16 cellular contexts compared by ENCODE assay signal in genomic region chr6:144678844-144679243, GRCh38.
DNase-seq lines count a peak whose midpoint lies in the region; ATAC-seq, FAIRE-seq and TF ChIP-seq lines count a peak whose summit lies in the region.
"Had no signal": no experiment of that assay in that cellular context is flagged by ENCODE, and none has a peak within 500 bp of the region (broad histone marks: within the 10 kb centered on the region; RNA-seq: fewer than 3 reads in every experiment).

No MANE protein-coding gene starts in this region.

- H3K4me1 Mint-ChIP-seq in astrocyte (ENCODE audit: low read depth, unreplicated experiment) = peaks cover 9% of the 10 kb centered on the region

- H3K36me3 ChIP-seq in heart left ventricle = peaks cover 0 to 10% (median 0%) of the 10 kb centered on the region in 9 donors
- no peaks in the 10 kb centered on the region for H3K36me3 ChIP-seq in astrocyte (ENCODE audit: insufficient read depth, low read length)
- peaks cover 0 to 17% of the 10 kb centered on the region in 2 donors for H3K36me3 ChIP-seq in left lung
- no peaks in the 10 kb centered on the region for H3K36me3 ChIP-seq in tibial artery
- no peaks in the 10 kb centered on the region for H3K36me3 ChIP-seq in testis (ENCODE audit: low read depth, missing control alignments)
- H3K36me3 ChIP-seq: uterus had no signal

- H3K27ac ChIP-seq in heart left ventricle = peak overlapping the region in 1 of 12 donors; percentile 42
- H3K27ac ChIP-seq in astrocyte (ENCODE audit: low read depth, low read length) = no peak overlapping the region
- peak overlapping the region in 1 of 2 donors; percentile 43 for H3K27ac ChIP-seq in left lung
- H3K27ac ChIP-seq in tibial artery = peak overlapping the region; percentile 32 to 45
- H3K27ac ChIP-seq in coronary artery = no peak overlapping the region
- H3K27ac ChIP-seq in testis = no peak overlapping the region
- H3K27ac ChIP-seq: uterus had no signal

- H3K27ac Mint-ChIP-seq in astrocyte (ENCODE audit: unreplicated experiment) = no peak overlapping the region
- H3K27ac Mint-ChIP-seq: effector memory CD8-positive, alpha-beta T cell had no signal

- TF ChIP-seq POLR2A in heart left ventricle (IDR thresholded peaks at IDR 0.05) = no peak
- TF ChIP-seq POLR2A in testis (IDR thresholded peaks at IDR 0.05) = no peak

- peaks cover 4% of the 10 kb centered on the region for H3K79me2 ChIP-seq in astrocyte (ENCODE audit: insufficient read depth, low read length)

- peaks cover 6% of the 10 kb centered on the region for H4K20me1 ChIP-seq in astrocyte (ENCODE audit: insufficient read depth, low read length)

- DNase-seq in left cardiac atrium (no peak), heart left ventricle (no peak), astrocyte (ENCODE audit: low read depth) (peak; percentile 51), left lung (no peak), tibial artery (no peak), coronary artery (ENCODE audit: low spot score) (no peak), testis (no peak)
- no peak for DNase-seq in stimulated activated naive CD8-positive, alpha-beta T cell treated with anti-CD3 and anti-CD28 coated beads, Interleukin-15, Interleukin-2, amounts not matched to agents 100 U/mL and 50 U/mL, for 24 hours
- DNase-seq: ACHN; DMS153; effector memory CD8-positive, alpha-beta T cell; heart right ventricle; NCI-H187 treated with DMSO at 0.1 percent for 48 hours; NCI-H774; SIG-M5; uterus had no signal

- peaks cover 0 to 20% (median 8%) of the 10 kb centered on the region in 12 donors for H3K9me3 ChIP-seq in heart left ventricle
- H3K9me3 ChIP-seq in astrocyte (ENCODE audit: insufficient read depth, low read depth, low read length) = no peaks in the 10 kb centered on the region
- H3K9me3 ChIP-seq in left lung = peaks cover 2 to 4% of the 10 kb centered on the region in 2 donors
- H3K9me3 ChIP-seq in tibial artery = peaks cover 0 to 7% (median 0%) of the 10 kb centered on the region in 3 donors
- H3K9me3 ChIP-seq in testis = no peaks in the 10 kb centered on the region

- H3K4me3 Mint-ChIP-seq in astrocyte (ENCODE audit: unreplicated experiment) = no peak overlapping the region
- H3K4me3 Mint-ChIP-seq: effector memory CD8-positive, alpha-beta T cell had no signal

- H3K9me3 Mint-ChIP-seq in astrocyte (ENCODE audit: unreplicated experiment) = peaks cover 2% of the 10 kb centered on the region

- intact Hi-C loops in left cardiac atrium (cut with DNase I) = no loop called here
- intact Hi-C loops in heart left ventricle (cut with DNase I) = no loop called here
- intact Hi-C loops in left lung (cut with DNase I) = no loop called here
- intact Hi-C loops in tibial artery (cut with DNase I; ENCODE audit: low total_unique reads) = no loop called here
- intact Hi-C loops in testis (cut with DNase I; ENCODE audit: low total_unique reads) = no loop called here

- no peak for TF ChIP-seq CTCF in heart left ventricle (IDR thresholded peaks at IDR 0.05)
- no peak for TF ChIP-seq CTCF in astrocyte (IDR thresholded peaks at IDR 0.05; ENCODE audit: insufficient read depth, low read depth, low read length)
- TF ChIP-seq CTCF in left lung (IDR thresholded peaks at IDR 0.05) = no peak
- TF ChIP-seq CTCF in tibial artery (IDR thresholded peaks at IDR 0.05) = no peak
- TF ChIP-seq CTCF in coronary artery (IDR thresholded peaks at IDR 0.05) = no peak
- no peak for TF ChIP-seq CTCF in testis (IDR thresholded peaks at IDR 0.05)

- no peaks in the 10 kb centered on the region for H3K36me3 Mint-ChIP-seq in astrocyte (ENCODE audit: low read depth, unreplicated experiment)

- H3K27me3 ChIP-seq in heart left ventricle (no peaks in the 10 kb centered on the region), astrocyte (ENCODE audit: insufficient read depth, low read length) (no peaks in the 10 kb centered on the region), left lung (no peaks in the 10 kb centered on the region), tibial artery (no peaks in the 10 kb centered on the region), testis (no peaks in the 10 kb centered on the region)
- H3K27me3 ChIP-seq: heart right ventricle, uterus had no signal

- H2AFZ ChIP-seq in astrocyte (ENCODE audit: low read depth, low read length) = no peak overlapping the region

- no peaks in the 10 kb centered on the region for H3K27me3 Mint-ChIP-seq in astrocyte (ENCODE audit: low read depth, unreplicated experiment)
- H3K27me3 Mint-ChIP-seq: effector memory CD8-positive, alpha-beta T cell had no signal

- no peak overlapping the region for H3K9ac ChIP-seq in astrocyte (ENCODE audit: low read length)

- H3K4me3 ChIP-seq in heart left ventricle (no peak overlapping the region), astrocyte (ENCODE audit: insufficient read depth, low read depth, low read length) (no peak overlapping the region), left lung (no peak overlapping the region), tibial artery (no peak overlapping the region), coronary artery (no peak overlapping the region), testis (no peak overlapping the region)
- H3K4me3 ChIP-seq: heart right ventricle, uterus had no signal

- no peak overlapping the region for H3K4me2 ChIP-seq in astrocyte (ENCODE audit: low read length)

- H3K4me1 ChIP-seq in heart left ventricle (peaks cover 0 to 53% (median 15%) of the 10 kb centered on the region in 12 donors), astrocyte (ENCODE audit: insufficient read depth, low read length) (peaks cover 6% of the 10 kb centered on the region), left lung (peaks cover 8 to 47% of the 10 kb centered on the region in 2 donors), tibial artery (peaks cover 0 to 66% (median 20%) of the 10 kb centered on the region in 4 donors), testis (no peaks in the 10 kb centered on the region)
- H3K4me1 ChIP-seq: uterus had no signal

- peak; percentile 30 to 54 for ATAC-seq in left cardiac atrium
- ATAC-seq in heart left ventricle = no peak
- peak; percentile 29 for ATAC-seq in left lung
- no peak for ATAC-seq in stimulated activated naive CD8-positive, alpha-beta T cell treated with anti-CD3 and anti-CD28 coated beads, Interleukin-15, Interleukin-2, amounts not matched to agents 100 U/mL and 50 U/mL, for 24 hours
- ATAC-seq: effector memory CD8-positive, alpha-beta T cell had no signal

- no peak for FAIRE-seq in astrocyte (lab: Jason Lieb, UNC)

- WGBS in heart left ventricle, 4 donors = 34 to 61% (median 53%) methylated on average over 1 of the region's 1 CpG
- 24% methylated on average over 1 of the region's 1 CpG for WGBS in testis, 2 donors

Comparison
In these comparisons a context has a peak if more than half of its experiments do, and no peak if none do; other contexts are left out.
1. ATAC-seq: peak in left cardiac atrium (2 of 2) and left lung (single experiment); none in heart left ventricle (0 of 4) and stimulated activated naive CD8-positive, alpha-beta T cell treated with anti-CD3 and anti-CD28 coated beads, Interleukin-15, Interleukin-2, amounts not matched to agents 100 U/mL and 50 U/mL, for 24 hours (single experiment).
2. H3K27ac ChIP-seq: peak in tibial artery (2 of 2); none in astrocyte (single experiment), coronary artery (0 of 2) and testis (0 of 2).